Comparison of ENCODE assay signal across 20 cellular contexts in genomic region chr19:5268801-5269200, GRCh38.
DNase-seq lines count a peak whose midpoint lies in the region; TF ChIP-seq lines count a peak whose summit lies in the region.
"Had no signal": no experiment of that assay in that cellular context is flagged by ENCODE, and none has a peak within 500 bp of the region (broad histone marks: within the 10 kb centered on the region; RNA-seq: fewer than 3 reads in every experiment).

No MANE protein-coding gene starts in this region.

- H3K9ac ChIP-seq in endodermal cell (ENCODE audit: extremely low read depth, low read length, poor library complexity, severe bottlenecking) = no peak overlapping the region
- no peak overlapping the region for H3K9ac ChIP-seq in neuronal stem cell (ENCODE audit: low read depth, low read length, poor library complexity)
- H3K9ac ChIP-seq: GM23248 had no signal

- DNase-seq in H7 (peak; percentile 79), endodermal cell (no peak), neuronal stem cell (ENCODE audit: low spot score) (no peak), ureter (ENCODE audit: low spot score) (no peak), NOMO-1 treated with dmso at 0.1 percent for 144 hours (lab: John Stamatoyannopoulos, UW; ENCODE audit: unreplicated experiment) (no peak), SHP77 treated with DMSO at 0.1 percent for 48 hours (lab: John Stamatoyannopoulos, UW) (no peak)
- DNase-seq: Caco-2; CD4-positive, CD25-positive, alpha-beta regulatory T cell; GDM1; GM23248; HFFc6; KG1; MV-4-11; NCI-H1694 treated with DMSO at 0.1 percent for 48 hours; NCI-H510A treated with DMSO at 0.1 percent for 48 hours; NCI-H774; OCI-M1; SIG-M5 had no signal

- no peak overlapping the region for H3K4me3 Mint-ChIP-seq in endodermal cell
- H3K4me3 Mint-ChIP-seq: B cell; CD4-positive, CD25-positive, alpha-beta regulatory T cell; HFFc6 had no signal

- H3K27me3 ChIP-seq in H7 (ENCODE audit: control insufficient read depth, insufficient read depth, low read length) (no peaks in the 10 kb centered on the region), endodermal cell (ENCODE audit: control insufficient read depth, insufficient read depth, low read length, poor library complexity, severe bottlenecking) (no peaks in the 10 kb centered on the region), neuronal stem cell (ENCODE audit: control insufficient read depth in 3 of 3, insufficient read depth in 3 of 3, low read depth in 1 of 3, low read length in 3 of 3) (no peaks in the 10 kb centered on the region)

- peak overlapping the region; percentile 24 for H2BK5ac ChIP-seq in neuronal stem cell (ENCODE audit: low read length)

- H2BK12ac ChIP-seq in neuronal stem cell (ENCODE audit: low read length) = no peak overlapping the region

- H3K27ac Mint-ChIP-seq in endodermal cell = no peak overlapping the region
- H3K27ac Mint-ChIP-seq: B cell; CD4-positive, CD25-positive, alpha-beta regulatory T cell; HFFc6 had no signal

- H2AFZ ChIP-seq in neuronal stem cell (ENCODE audit: low read length) = no peak overlapping the region
- H2AFZ ChIP-seq: GM23248 had no signal

- POLR2A ChIA-PET in HEK293 (lab: Yijun Ruan, JAX) = no interaction called here

- H3K9me3 Mint-ChIP-seq in endodermal cell = no peaks in the 10 kb centered on the region
- H3K9me3 Mint-ChIP-seq: HFFc6 had no signal

- no peak overlapping the region for H4K91ac ChIP-seq in neuronal stem cell (ENCODE audit: low read depth, low read length, poor library complexity)

- H3K23ac ChIP-seq in neuronal stem cell (ENCODE audit: low read depth, low read length, poor library complexity) = peak overlapping the region; percentile 67

- no peaks in the 10 kb centered on the region for H3K27me3 Mint-ChIP-seq in endodermal cell (ENCODE audit: insufficient read depth)
- H3K27me3 Mint-ChIP-seq: B cell; CD4-positive, CD25-positive, alpha-beta regulatory T cell had no signal

- no peak overlapping the region for H3K4me3 ChIP-seq in H7 (ENCODE audit: insufficient read depth, low read depth, low read length)
- no peak overlapping the region for H3K4me3 ChIP-seq in HEK293 (ENCODE audit: low read depth, low read length)
- H3K4me3 ChIP-seq in endodermal cell (ENCODE audit: low read length) = no peak overlapping the region
- H3K4me3 ChIP-seq in neuronal stem cell (ENCODE audit: low read length in 2 of 2) = no peak overlapping the region
- H3K4me3 ChIP-seq: GM23248 had no signal

- no peaks in the 10 kb centered on the region for H3K4me1 ChIP-seq in HEK293 (ENCODE audit: control insufficient read depth, insufficient read depth, low read length)
- no peaks in the 10 kb centered on the region for H3K4me1 ChIP-seq in endodermal cell (ENCODE audit: control insufficient read depth, insufficient read depth, low read length)
- H3K4me1 ChIP-seq in neuronal stem cell (ENCODE audit: control insufficient read depth in 2 of 2, insufficient read depth in 1 of 2, low read depth in 1 of 2, low read length in 2 of 2) = no peaks in the 10 kb centered on the region
- H3K4me1 ChIP-seq: Caco-2 had no signal

- no peaks in the 10 kb centered on the region for H3K4me1 Mint-ChIP-seq in endodermal cell
- H3K4me1 Mint-ChIP-seq: B cell; CD4-positive, CD25-positive, alpha-beta regulatory T cell had no signal

- H3K9me3 ChIP-seq in HEK293 (ENCODE audit: control insufficient read depth, insufficient read depth, low read depth, low read length) (no peaks in the 10 kb centered on the region), endodermal cell (ENCODE audit: control insufficient read depth, low read length) (no peaks in the 10 kb centered on the region), neuronal stem cell (replicated peaks in 1 of 2; ENCODE audit: control insufficient read depth in 2 of 2, insufficient read depth in 1 of 2, low read depth in 1 of 2, low read length in 2 of 2) (peaks cover 0 to 5% of the 10 kb centered on the region in 2 donors)
- H3K9me3 ChIP-seq: Caco-2 had no signal

- no peak overlapping the region for H3K4me2 ChIP-seq in neuronal stem cell (ENCODE audit: insufficient read depth, low read length, poor library complexity, severe bottlenecking)

- 95 to 97% methylated on average over 13 of the region's 13 CpGs for WGBS in endodermal cell (ENCODE audit: insufficient coverage in 1 of 2, insufficient read length in 1 of 2), 2 experiments
- no CpG with 5 or more reads among the region's 13 CpGs for WGBS in neuronal stem cell (ENCODE audit: extremely low coverage in 2 of 2, insufficient read length in 2 of 2, insufficient replicate concordance in 1 of 2), 2 donors

- no peak overlapping the region for H3K14ac ChIP-seq in neuronal stem cell (ENCODE audit: low read length)

- peaks cover 23% of the 10 kb centered on the region for H3K36me3 ChIP-seq in H7 (replicated peaks; ENCODE audit: control insufficient read depth, insufficient read depth, low read length)
- peaks cover 0 to 30% of the 10 kb centered on the region in 2 experiments; a peak in 2 of 3 replicates for H3K36me3 ChIP-seq in HEK293 (ENCODE audit: control insufficient read depth in 2 of 2, insufficient read depth in 1 of 2, low read length in 2 of 2)
- H3K36me3 ChIP-seq in endodermal cell (ENCODE audit: control insufficient read depth, insufficient read depth, low read length) = peaks cover 41% of the 10 kb centered on the region
- peaks cover 53 to 79% of the 10 kb centered on the region in 2 donors for H3K36me3 ChIP-seq in neuronal stem cell (replicated peaks in 1 of 2; ENCODE audit: control insufficient read depth in 2 of 2, insufficient read depth in 2 of 2, low read length in 2 of 2)

- no peak for TF ChIP-seq CTCF in HEK293 (tag by site-specific recombination; IDR thresholded peaks at IDR 0.05)
- no peak for TF ChIP-seq CTCF in endodermal cell (conservative IDR thresholded peaks at IDR 0.05)

- H2BK15ac ChIP-seq in neuronal stem cell (ENCODE audit: low read length) = no peak overlapping the region

- H3K27ac ChIP-seq in HEK293 (ENCODE audit: extremely low read depth, low read depth, low read length) (no peak overlapping the region), endodermal cell (ENCODE audit: low read depth, low read length) (peak overlapping the region; percentile 8), neuronal stem cell (replicated peaks; ENCODE audit: low read length) (no peak overlapping the region)
- H3K27ac ChIP-seq: GM23248 had no signal

- peak overlapping the region; percentile 67 for H3K4ac ChIP-seq in neuronal stem cell (ENCODE audit: low read length)

- H4K8ac ChIP-seq in neuronal stem cell (ENCODE audit: low read depth, low read length) = no peak overlapping the region

- no peak overlapping the region for H2AK5ac ChIP-seq in neuronal stem cell (ENCODE audit: low read depth, low read length)

- H3K79me1 ChIP-seq in neuronal stem cell (ENCODE audit: low read depth, low read length) = peaks cover 11% of the 10 kb centered on the region

- CTCF ChIA-PET in HEK293 (lab: Yijun Ruan, JAX) = no interaction called here

- H2BK120ac ChIP-seq in neuronal stem cell (ENCODE audit: low read depth, low read length) = peak overlapping the region; percentile 47

- peak overlapping the region; percentile 70 for H3K18ac ChIP-seq in neuronal stem cell (ENCODE audit: low read length)

- H3K36me3 Mint-ChIP-seq in endodermal cell (ENCODE audit: low read depth) = peaks cover 51% of the 10 kb centered on the region

TF ChIP-seq in HEK293, 187 proteins besides CTCF, POLR2A, EP300 and RAD21:
- no peak for TF ChIP-seq ZNF24 (tag by site-specific recombination; IDR thresholded peaks at IDR 0.05)
- TF ChIP-seq ATF2 (tag by site-specific recombination; IDR thresholded peaks at IDR 0.05; ENCODE audit: low read depth) = peak; percentile 92
